ENCODE assay signal across 8 cellular contexts in the genomic region with DNA sequence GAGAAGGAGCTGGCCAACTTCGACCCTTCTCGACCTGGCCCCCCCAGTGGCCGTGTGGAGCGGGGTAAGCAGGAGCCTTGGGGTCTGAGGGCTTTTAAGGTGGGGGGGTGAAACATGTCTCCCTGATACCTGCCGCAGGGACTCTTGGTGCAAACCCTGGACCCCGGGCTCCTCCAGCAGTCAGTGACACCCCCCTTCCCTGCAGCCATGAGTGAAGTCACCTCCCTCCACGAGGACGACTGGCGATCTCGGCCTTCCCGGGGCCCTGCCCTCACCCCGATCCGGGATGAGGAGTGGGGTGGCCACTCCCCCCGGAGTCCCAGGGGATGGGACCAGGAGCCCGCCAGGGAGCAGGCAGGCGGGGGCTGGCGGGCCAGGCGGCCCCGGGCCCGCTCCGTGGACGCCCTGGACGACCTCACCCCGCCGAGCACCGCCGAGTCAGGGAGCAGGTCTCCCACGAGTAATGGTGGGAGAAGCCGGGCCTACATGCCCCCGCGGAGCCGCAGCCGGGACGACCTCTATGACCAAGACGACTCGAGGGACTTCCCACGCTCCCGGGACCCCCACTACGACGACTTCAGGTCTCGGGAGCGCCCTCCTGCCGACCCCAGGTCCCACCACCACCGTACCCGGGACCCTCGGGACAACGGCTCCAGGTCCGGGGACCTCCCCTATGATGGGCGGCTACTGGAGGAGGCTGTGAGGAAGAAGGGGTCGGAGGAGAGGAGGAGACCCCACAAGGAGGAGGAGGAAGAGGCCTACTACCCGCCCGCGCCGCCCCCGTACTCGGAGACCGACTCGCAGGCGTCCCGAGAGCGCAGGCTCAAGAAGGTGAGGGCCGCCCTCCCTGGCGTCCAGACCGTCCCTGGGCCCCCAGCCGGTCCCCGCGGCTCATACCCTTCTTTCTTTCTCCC. TPM values are rescaled to one million over a fixed set of nuclear protein-coding genes. Genes with fewer than 3 reads are reported as not detected.
A peak's percentile ranks its signal among the peaks of the same experiment; 100 is the strongest.
DNase-seq lines count a peak whose midpoint lies in the region; ATAC-seq, FAIRE-seq and TF ChIP-seq lines count a peak whose summit lies in the region.

No MANE protein-coding gene starts in this region.

- H3K9me3 ChIP-seq in PC-3 (ENCODE audit: low read length) (no peaks in the 10 kb centered on the region), left ventricle myocardium inferior (replicated peaks) (no peaks in the 10 kb centered on the region)

- H3K4me1 ChIP-seq in PC-3 (ENCODE audit: insufficient read depth, low read length) (peaks cover 20% of the 10 kb centered on the region), left ventricle myocardium inferior (peaks cover 57% of the 10 kb centered on the region), rectal smooth muscle tissue (ENCODE audit: control insufficient read depth, insufficient read depth, low read length) (peaks cover 8% of the 10 kb centered on the region)

- H3K4me3 Mint-ChIP-seq in activated naive CD8-positive, alpha-beta T cell treated with anti-CD3 and anti-CD28 coated beads, Interleukin-2, amount 10 ng/mL, durations not matched to agents 7 days and 5 days: peak overlapping the region; percentile 93

- peak; percentile 85 for FAIRE-seq in GM12892 (lab: Jason Lieb, UNC)

- peak overlapping the region; percentile 91 for H3K27ac Mint-ChIP-seq in activated naive CD8-positive, alpha-beta T cell treated with anti-CD3 and anti-CD28 coated beads, Interleukin-2, amount 10 ng/mL, durations not matched to agents 7 days and 5 days

- peak overlapping the region; percentile 73 for H2AFZ ChIP-seq in PC-3 (ENCODE audit: low read length)

- H3K36me3 ChIP-seq in PC-3 (ENCODE audit: low read depth, low read length) (no peaks in the 10 kb centered on the region; the same call in 1 of the 2 replicates), left ventricle myocardium inferior (peaks cover 20% of the 10 kb centered on the region), rectal smooth muscle tissue (ENCODE audit: control insufficient read depth, insufficient read depth, low read length) (peaks cover 11% of the 10 kb centered on the region)

- H3K9me2 ChIP-seq in PC-3 (replicated peaks; ENCODE audit: low read length): no peaks in the 10 kb centered on the region

- intact Hi-C loops in PC-3 (cut with micrococcal nuclease): loop anchor here (5.0 kb wide), 1 partner anchor 240 kb away; no protein-coding TSS in a partner anchor
- intact Hi-C loops in left ventricle myocardium inferior (cut with micrococcal nuclease): no loop called here

- TSS peak; percentile 76 for BruUV-seq in PC-3 (replicated peaks; lab: Mats Ljungman, UMichigan)

- POLR2A ChIA-PET in PC-3 (lab: Charles Lee; ENCODE audit: unreplicated experiment): no interaction called here
- POLR2A ChIA-PET in activated naive CD8-positive, alpha-beta T cell treated with anti-CD3 and anti-CD28 coated beads, Interleukin-2, amount 10 ng/mL, durations not matched to agents 7 days and 5 days (lab: Charles Lee): interaction anchor here (0.6 to 1.1 kb wide), 4 partner anchors 16 to 126 kb away, joined by 3 read pairs; no protein-coding TSS in a partner anchor

- no peak for ATAC-seq in PC-3
- ATAC-seq in activated naive CD8-positive, alpha-beta T cell treated with anti-CD3 and anti-CD28 coated beads, Interleukin-2, amount 10 ng/mL, durations not matched to agents 7 days and 5 days (ENCODE audit: low read depth): peak; percentile 25

- TF ChIP-seq POLR2A in GM12892 (IDR thresholded peaks at IDR 0.05; ENCODE audit: low read depth, low read length): peak; percentile 42; the same call in 1 of the 2 replicates

- no peaks in the 10 kb centered on the region for H4K20me1 ChIP-seq in PC-3 (ENCODE audit: low read length)

- peak overlapping the region; percentile 46 for H3K27ac ChIP-seq in PC-3 (ENCODE audit: low read length)
- peak overlapping the region; percentile 99 for H3K27ac ChIP-seq in left ventricle myocardium inferior (replicated peaks)
- peak overlapping the region; percentile 91 for H3K27ac ChIP-seq in rectal smooth muscle tissue (ENCODE audit: low read depth, low read length)

- peak overlapping the region; percentile 78 for H3K4me3 ChIP-seq in PC-3 (ENCODE audit: low read length)
- peak overlapping the region; percentile 95 for H3K4me3 ChIP-seq in left ventricle myocardium inferior
- H3K4me3 ChIP-seq in rectal smooth muscle tissue (ENCODE audit: low read length): peak overlapping the region; percentile 54

- CTCF ChIA-PET in PC-3 (lab: Charles Lee): no interaction called here

- H3K79me2 ChIP-seq in PC-3 (ENCODE audit: low read length): peaks cover 17% of the 10 kb centered on the region; the same call in 1 of the 2 replicates

- H3F3A ChIP-seq in PC-3 (ENCODE audit: low read length, unreplicated experiment): no peaks in the 10 kb centered on the region

- H3K9me3 Mint-ChIP-seq in activated naive CD8-positive, alpha-beta T cell treated with anti-CD3 and anti-CD28 coated beads, Interleukin-2, amount 10 ng/mL, durations not matched to agents 7 days and 5 days: no peaks in the 10 kb centered on the region

- TF ChIP-seq CTCF in PC-3 (conservative IDR thresholded peaks at IDR 0.05; ENCODE audit: low read depth, low read length): no peak
- no peak for TF ChIP-seq CTCF in left ventricle myocardium inferior (IDR thresholded peaks at IDR 0.05; ENCODE audit: borderline replicate concordance)

- DNase-seq in GM12892 (ENCODE audit: insufficient read length) (no peak), PC-3 (peak; percentile 12), left ventricle myocardium inferior (peak; percentile 66), NCI-H128 (lab: John Stamatoyannopoulos, UW; ENCODE audit: unreplicated experiment) (no peak), NCI-H2196 (lab: John Stamatoyannopoulos, UW; ENCODE audit: unreplicated experiment) (no peak), NCI-H2029 treated with DMSO at 0.1 percent for 48 hours (lab: John Stamatoyannopoulos, UW) (no peak)
- DNase-seq in activated naive CD8-positive, alpha-beta T cell treated with anti-CD3 and anti-CD28 coated beads, Interleukin-2, amount 10 ng/mL, durations not matched to agents 7 days and 5 days: peak; percentile 67

- H3K9ac ChIP-seq in PC-3 (ENCODE audit: low read length): peak overlapping the region; percentile 91
- H3K9ac ChIP-seq in rectal smooth muscle tissue (ENCODE audit: low read length): peak overlapping the region; percentile 22

- H3K4me2 ChIP-seq in PC-3 (ENCODE audit: low read length): peak overlapping the region; percentile 97

- H3K27me3 Mint-ChIP-seq in activated naive CD8-positive, alpha-beta T cell treated with anti-CD3 and anti-CD28 coated beads, Interleukin-2, amount 10 ng/mL, durations not matched to agents 7 days and 5 days: no peaks in the 10 kb centered on the region

- H3K27me3 ChIP-seq in PC-3 (ENCODE audit: low read length): no peaks in the 10 kb centered on the region
- no peaks in the 10 kb centered on the region for H3K27me3 ChIP-seq in left ventricle myocardium inferior (ENCODE audit: low read depth)
- H3K27me3 ChIP-seq in rectal smooth muscle tissue (ENCODE audit: control insufficient read depth, insufficient read depth, low read length): no peaks in the 10 kb centered on the region

- peaks cover 8% of the 10 kb centered on the region for H3K36me3 Mint-ChIP-seq in activated naive CD8-positive, alpha-beta T cell treated with anti-CD3 and anti-CD28 coated beads, Interleukin-2, amount 10 ng/mL, durations not matched to agents 7 days and 5 days

- H3K4me1 Mint-ChIP-seq in activated naive CD8-positive, alpha-beta T cell treated with anti-CD3 and anti-CD28 coated beads, Interleukin-2, amount 10 ng/mL, durations not matched to agents 7 days and 5 days: peaks cover 9% of the 10 kb centered on the region

RNA-seq across cellular contexts. Expression of gene USF2, which starts 1.6 kb away (rescaled TPM):
- 122 TPM for polyA plus RNA-seq in GM12892 (2012; ENCODE audit: missing spikeins)
- total RNA-seq in PC-3 (2014; rRNA removed): 102 and 103 TPM in 2 replicates
- 100 to 1,000 TPM; 149 to 159 TPM for total RNA-seq in activated naive CD8-positive, alpha-beta T cell treated with anti-CD3 and anti-CD28 coated beads, Interleukin-2, amount 10 ng/mL, durations not matched to agents 7 days and 5 days
- 147 TPM for total RNA-seq in left ventricle myocardium inferior

RNA-seq across cellular contexts. Expression of gene HAMP, which starts 15.2 kb away (rescaled TPM):
- polyA plus RNA-seq in GM12892 (2012; ENCODE audit: missing spikeins): not detected
- total RNA-seq in PC-3 (2014; rRNA removed) (not detected in 2 replicates), left ventricle myocardium inferior (not detected)
- total RNA-seq in activated naive CD8-positive, alpha-beta T cell treated with anti-CD3 and anti-CD28 coated beads, Interleukin-2, amount 10 ng/mL, durations not matched to agents 7 days and 5 days: 1 to 10 TPM; 1.0 to 1.1 TPM

RNA-seq across cellular contexts. Expression of gene LSR, which starts 18.4 kb away (rescaled TPM):
- polyA plus RNA-seq in GM12892 (2012; ENCODE audit: missing spikeins): 12.7 TPM
- total RNA-seq in PC-3 (2014; rRNA removed) (80.3 and 91.0 TPM in 2 replicates), left ventricle myocardium inferior (4.5 TPM)
- 10 to 100 TPM; 33.2 to 36.3 TPM for total RNA-seq in activated naive CD8-positive, alpha-beta T cell treated with anti-CD3 and anti-CD28 coated beads, Interleukin-2, amount 10 ng/mL, durations not matched to agents 7 days and 5 days

RNA-seq across cellular contexts. Expression of gene MAG, which starts 24.8 kb away (rescaled TPM):
- not detected for polyA plus RNA-seq in GM12892 (2012; ENCODE audit: missing spikeins)
- total RNA-seq in PC-3 (2014; rRNA removed) (not detected in 2 replicates), left ventricle myocardium inferior (not detected)
- under 1 TPM; 0.11 to 0.39 TPM for total RNA-seq in activated naive CD8-positive, alpha-beta T cell treated with anti-CD3 and anti-CD28 coated beads, Interleukin-2, amount 10 ng/mL, durations not matched to agents 7 days and 5 days

RNA-seq across cellular contexts. Expression of gene FAM187B, which starts 38.6 kb away (rescaled TPM):
- polyA plus RNA-seq in GM12892 (2012; ENCODE audit: missing spikeins): not detected
- total RNA-seq in PC-3 (2014; rRNA removed) (not detected in 2 replicates), left ventricle myocardium inferior (not detected)
- not detected for total RNA-seq in activated naive CD8-positive, alpha-beta T cell treated with anti-CD3 and anti-CD28 coated beads, Interleukin-2, amount 10 ng/mL, durations not matched to agents 7 days and 5 days

Comparison
In these comparisons a context has a peak if more than half of its experiments do, and no peak if none do; other contexts are left out.
1. DNase-seq: peak in PC-3 (single experiment), activated naive CD8-positive, alpha-beta T cell treated with anti-CD3 and anti-CD28 coated beads, Interleukin-2, amount 10 ng/mL, durations not matched to agents 7 days and 5 days (single experiment) and left ventricle myocardium inferior (single experiment); none in GM12892 (single experiment), NCI-H128 (single experiment), NCI-H2196 (single experiment) and NCI-H2029 treated with DMSO at 0.1 percent for 48 hours (single experiment).
2. H3K27ac ChIP-seq: peak in every context shown above with its lines; median percentile 99 in left ventricle myocardium inferior; 91 in rectal smooth muscle tissue; 46 in PC-3.
3. Peak in every context shown above with its lines, with median percentiles within 50 percentile points of each other: H3K4me3 ChIP-seq.